ENCODE assay signal across 9 cellular contexts in genomic region chr4:10123227-10124101, GRCh38. TPM values are rescaled to one million over a fixed set of nuclear protein-coding genes. Genes with fewer than 3 reads are reported as not detected.
A peak's percentile ranks its signal among the peaks of the same experiment; 100 is the strongest.
DNase-seq lines count a peak whose midpoint lies in the region; ATAC-seq, FAIRE-seq and TF ChIP-seq lines count a peak whose summit lies in the region.
"Had no signal": no experiment of that assay in that cellular context is flagged by ENCODE, and none has a peak within 500 bp of the region (broad histone marks: within the 10 kb centered on the region; RNA-seq: fewer than 3 reads in every experiment).

No MANE protein-coding gene starts in this region.

- H3K36me3 ChIP-seq in heart right ventricle (no peaks in the 10 kb centered on the region), pancreas (no peaks in the 10 kb centered on the region)

- 59 to 60% methylated on average over 12 of the region's 12 CpGs for WGBS in heart right ventricle, 2 donors
- WGBS in pancreas, 2 donors = 43 to 55% methylated on average over 11 to 12 of the region's 12 CpGs

- DNase-seq in heart right ventricle (no peak), cardiac septum (ENCODE audit: low spot score) (no peak), kidney glomerular epithelial cell (lab: John Stamatoyannopoulos, UW) (peak; percentile 61), urothelium cell line (ENCODE audit: low spot score) (peak; percentile 27), NOMO-1 treated with DMSO at 0.1 percent for 48 hours (lab: John Stamatoyannopoulos, UW; ENCODE audit: unreplicated experiment) (no peak), pancreas (no peak)
- DNase-seq: midbrain had no signal

- H3K9me3 ChIP-seq in heart right ventricle = no peaks in the 10 kb centered on the region
- no peaks in the 10 kb centered on the region for H3K9me3 ChIP-seq in pancreas

- H3K4me3 ChIP-seq in heart right ventricle = no peak overlapping the region
- no peak overlapping the region for H3K4me3 ChIP-seq in pancreas

- intact Hi-C loops in heart right ventricle (cut with DNase I) (no loop called here), cardiac septum (cut with DNase I) (no loop called here), pancreas (cut with DNase I) (no loop called here)

- no peaks in the 10 kb centered on the region for H3K27me3 Mint-ChIP-seq in activated naive CD8-positive, alpha-beta T cell

- H3K4me3 Mint-ChIP-seq in activated naive CD8-positive, alpha-beta T cell = peak overlapping the region; percentile 12

- peak overlapping the region in 7 of 10 donors; percentile 12 to 73 (median 53) for H3K27ac ChIP-seq in heart right ventricle
- H3K27ac ChIP-seq in pancreas = no peak overlapping the region

- H3K9me3 Mint-ChIP-seq in activated naive CD8-positive, alpha-beta T cell (ENCODE audit: low read depth) = no peaks in the 10 kb centered on the region

- no peaks in the 10 kb centered on the region for H3K36me3 Mint-ChIP-seq in activated naive CD8-positive, alpha-beta T cell

- H3K4me1 ChIP-seq in heart right ventricle (peaks cover 0 to 23% (median 14%) of the 10 kb centered on the region in 9 donors), pancreas (no peaks in the 10 kb centered on the region)

- FAIRE-seq in urothelium cell line (lab: Jason Lieb, UNC) (no peak), pancreas (lab: Jason Lieb, UNC) (no peak)

- H3K27ac Mint-ChIP-seq in activated naive CD8-positive, alpha-beta T cell = peak overlapping the region; percentile 43

- H3K27me3 ChIP-seq in heart right ventricle (no peaks in the 10 kb centered on the region), pancreas (no peaks in the 10 kb centered on the region)

- no peak for TF ChIP-seq CTCF in heart right ventricle (IDR thresholded peaks at IDR 0.05)
- no peak for TF ChIP-seq CTCF in pancreas (IDR thresholded peaks at IDR 0.05)

- H3K4me1 Mint-ChIP-seq in activated naive CD8-positive, alpha-beta T cell (ENCODE audit: low read depth) = peaks cover 48% of the 10 kb centered on the region

- ATAC-seq in heart right ventricle = peak in 7 of 8 donors; percentile 24 to 75 (median 49)
- ATAC-seq in GM18867 (IDR thresholded peaks at IDR 0.05; ENCODE audit: unreplicated experiment) = no peak
- ATAC-seq in pancreas = no peak

RNA-seq across cellular contexts. Expression of gene WDR1, which starts 6.9 kb away (rescaled TPM):
- total RNA-seq in heart right ventricle (100 to 1,000 TPM; 155 to 302 (median 177) TPM), cardiac septum (245 TPM), pancreas (100 to 1,000 TPM in 1 of 6 donors, 10 to 100 TPM in 5; 56.8 to 102 (median 62.9) TPM)
- polyA plus RNA-seq in heart right ventricle (100 to 1,000 TPM in 1 of 2 donors, 10 to 100 TPM in 1; 51.9 to 266 TPM), pancreas (10 to 100 TPM; 30.0 to 43.3 TPM)

Comparison
In these comparisons a context has a peak if more than half of its experiments do, and no peak if none do; other contexts are left out.
1. ATAC-seq: peak in heart right ventricle (7 of 8); none in GM18867 (single experiment) and pancreas (0 of 4).
2. DNase-seq: peak in kidney glomerular epithelial cell (single experiment) and urothelium cell line (single experiment); none in heart right ventricle (0 of 2), cardiac septum (single experiment), NOMO-1 treated with DMSO at 0.1 percent for 48 hours (single experiment) and pancreas (0 of 6).
3. H3K27ac ChIP-seq: peak in heart right ventricle (7 of 10); none in pancreas (0 of 4).